10 cellular contexts compared by ENCODE assay signal in the genomic region with DNA sequence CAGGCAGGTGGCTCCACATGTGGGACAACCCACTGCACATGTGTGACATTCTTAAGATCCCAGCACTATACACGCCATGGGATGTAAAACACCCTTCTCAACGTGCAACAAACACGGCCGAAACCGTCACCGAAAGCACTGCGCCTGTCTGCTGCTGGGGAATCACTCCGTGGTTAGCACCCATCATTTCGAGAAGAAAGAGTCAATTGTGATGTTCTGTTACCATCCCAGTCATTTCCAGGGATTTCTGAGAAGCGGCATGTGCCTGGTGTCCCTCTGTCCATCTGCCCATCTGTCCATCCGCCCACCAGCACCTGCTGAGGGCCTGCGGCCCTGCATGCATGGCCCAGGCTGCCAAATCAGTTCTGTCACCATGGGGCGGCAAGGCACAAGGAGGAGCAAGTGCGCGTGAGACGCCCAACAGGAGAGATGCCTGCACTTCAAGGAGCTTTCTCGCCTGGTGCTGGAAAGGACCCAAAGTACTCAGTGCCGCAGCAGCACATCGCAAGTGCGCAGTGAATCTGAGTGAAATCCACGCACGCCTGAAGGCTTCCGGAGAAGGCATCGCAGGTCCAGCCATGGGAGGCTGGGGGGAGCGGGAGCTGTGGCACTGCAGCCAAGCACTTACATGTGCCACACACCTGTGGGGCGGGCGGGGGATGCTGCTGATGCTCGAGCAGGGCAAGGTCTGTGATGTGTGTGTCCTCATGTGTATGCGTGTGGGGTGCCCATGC. TPM values are rescaled to one million over a fixed set of nuclear protein-coding genes. Genes with fewer than 3 reads are reported as not detected.
A peak's percentile ranks its signal among the peaks of the same experiment; 100 is the strongest.
DNase-seq lines count a peak whose midpoint lies in the region; ATAC-seq and TF ChIP-seq lines count a peak whose summit lies in the region.
"Had no signal": no experiment of that assay in that cellular context is flagged by ENCODE, and none has a peak within 500 bp of the region (broad histone marks: within the 10 kb centered on the region; RNA-seq: fewer than 3 reads in every experiment).

No MANE protein-coding gene starts in this region.

- H3K27me3 Mint-ChIP-seq in T-cell (no peaks in the 10 kb centered on the region), natural killer cell (ENCODE audit: low read depth in 2 of 2) (no peaks in the 10 kb centered on the region), Calu3 (ENCODE audit: unreplicated experiment) (no peaks in the 10 kb centered on the region)

- H3K9me3 Mint-ChIP-seq in T-cell (no peaks in the 10 kb centered on the region), natural killer cell (no peaks in the 10 kb centered on the region), Calu3 (ENCODE audit: low read depth, unreplicated experiment) (no peaks in the 10 kb centered on the region)

- peak; percentile 25 for TF ChIP-seq POLR2A in GM19099 (IDR thresholded peaks at IDR 0.05; ENCODE audit: extremely low read depth, insufficient read length, low read depth)

- H3K4me1 Mint-ChIP-seq in T-cell = peaks cover 17 to 32% (median 21%) of the 10 kb centered on the region in 3 donors
- peaks cover 11 to 23% of the 10 kb centered on the region in 2 donors for H3K4me1 Mint-ChIP-seq in natural killer cell
- peaks cover 9% of the 10 kb centered on the region for H3K4me1 Mint-ChIP-seq in Calu3 (ENCODE audit: low read depth, unreplicated experiment)

- BruUV-seq in Calu3 (replicated peaks; lab: Mats Ljungman, UMichigan) = no TSS peak

- H3K36me3 Mint-ChIP-seq in T-cell (no peaks in the 10 kb centered on the region), natural killer cell (no peaks in the 10 kb centered on the region), Calu3 (ENCODE audit: insufficient read depth, unreplicated experiment) (peaks cover 7% of the 10 kb centered on the region)

- no peak for TF ChIP-seq CTCF in natural killer cell (IDR thresholded peaks at IDR 0.05)
- no peak for TF ChIP-seq CTCF in Calu3 (IDR thresholded peaks at IDR 0.05; ENCODE audit: unreplicated experiment)

- DNase-seq in DMS79 treated with DMSO at 0.1 percent for 48 hours (lab: John Stamatoyannopoulos, UW) = peak; percentile 67
- no peak for DNase-seq in T-cell
- DNase-seq in natural killer cell = no peak
- no peak for DNase-seq in Calu3
- no peak for DNase-seq in NCI-H2081 treated with DMSO at 0.1 percent for 48 hours (lab: John Stamatoyannopoulos, UW)
- DNase-seq in NCI-H2029 treated with DMSO at 0.1 percent for 48 hours (lab: John Stamatoyannopoulos, UW) = no peak
- DNase-seq in AG08396 (ENCODE audit: low spot score) = no peak
- DNase-seq: NCI-H1105 had no signal

- ATAC-seq in T-cell (replicated peaks in 1 of 4) (no peak), natural killer cell (peak in 1 of 3 donors; percentile 12)
- ATAC-seq: HCT116 had no signal

- intact Hi-C loops in natural killer cell (cut with micrococcal nuclease) (no loop called here), Calu3 (cut with micrococcal nuclease; ENCODE audit: unreplicated experiment) (no loop called here)

- H3K27ac Mint-ChIP-seq in T-cell (peak overlapping the region; percentile 83 to 84), natural killer cell (peak overlapping the region in 1 of 2 donors; percentile 66), Calu3 (ENCODE audit: unreplicated experiment) (no peak overlapping the region)

- CTCF ChIA-PET in T-cell (lab: Charles Lee) = no interaction called here
- CTCF ChIA-PET in Calu3 (lab: Charles Lee) = no interaction called here

- POLR2A ChIA-PET in T-cell (lab: Charles Lee) = no interaction called here

- H3K4me3 Mint-ChIP-seq in T-cell (peak overlapping the region in 2 of 3 donors; percentile 64 to 76), natural killer cell (peak overlapping the region; percentile 85), Calu3 (ENCODE audit: low read depth, unreplicated experiment) (no peak overlapping the region)

RNA-seq across cellular contexts. Expression of a gene that starts 38.0 kb away (rescaled TPM):
- total RNA-seq in T-cell (1 to 10 TPM; 1.2 to 7.5 (median 4.9) TPM), natural killer cell (1 to 10 TPM; 3.9 to 5.1 (median 4.8) TPM), Calu3 (2022) (29.4 and 30.7 TPM in 2 replicates)
